In genomic region chr1:5743435-5744095, GRCh38 we compare ENCODE assay signal across 21 cellular contexts.
DNase-seq lines count a peak whose midpoint lies in the region; ATAC-seq and TF ChIP-seq lines count a peak whose summit lies in the region.
"Had no signal": no experiment of that assay in that cellular context is flagged by ENCODE, and none has a peak within 500 bp of the region (broad histone marks: within the 10 kb centered on the region; RNA-seq: fewer than 3 reads in every experiment).

No MANE protein-coding gene starts in this region.

- H2AFZ ChIP-seq in neural cell (ENCODE audit: low read depth, low read length): no peak overlapping the region
- H2AFZ ChIP-seq: PC-9 had no signal

- H4K20me1 ChIP-seq in neural cell (ENCODE audit: insufficient read depth): no peaks in the 10 kb centered on the region

- TF ChIP-seq CTCF in chondrocyte (IDR thresholded peaks at IDR 0.05): no peak
- TF ChIP-seq CTCF in neural cell (IDR thresholded peaks at IDR 0.05; ENCODE audit: poor library complexity, severe bottlenecking): no peak
- TF ChIP-seq CTCF in spleen (IDR thresholded peaks at IDR 0.05 in 8 of 11, conservative IDR thresholded peaks at IDR 0.05 in 3 of 11): no peak
- TF ChIP-seq CTCF in esophagus squamous epithelium (IDR thresholded peaks at IDR 0.05): no peak
- no peak for TF ChIP-seq CTCF in transverse colon (IDR thresholded peaks at IDR 0.05)

- H3K4me3 Mint-ChIP-seq in activated T-cell treated with anti-CD3 and anti-CD28 coated beads, Interleukin-2, amount 50 U/mL, for 24 hours: no peak overlapping the region
- no peak overlapping the region for H3K4me3 Mint-ChIP-seq in activated T-cell treated with anti-CD3 and anti-CD28 coated beads, Interleukin-2, amount 50 U/mL, for 72 hours
- H3K4me3 Mint-ChIP-seq in chondrocyte (ENCODE audit: unreplicated experiment): no peak overlapping the region
- H3K4me3 Mint-ChIP-seq: B cell; CD4-positive, alpha-beta T cell; HFFc6 had no signal

- H3F3A ChIP-seq in neural cell (ENCODE audit: insufficient read depth, low read length, poor library complexity, severe bottlenecking): peaks cover 2% of the 10 kb centered on the region

- H3K9ac ChIP-seq in neural cell (ENCODE audit: low read length): peak overlapping the region; percentile 10

- H3K4me1 Mint-ChIP-seq in activated T-cell treated with anti-CD3 and anti-CD28 coated beads, Interleukin-2, amount 50 U/mL, for 24 hours (ENCODE audit: low read depth): peaks cover 12% of the 10 kb centered on the region
- H3K4me1 Mint-ChIP-seq in activated T-cell treated with anti-CD3 and anti-CD28 coated beads, Interleukin-2, amount 50 U/mL, for 72 hours (ENCODE audit: low read depth): no peaks in the 10 kb centered on the region
- H3K4me1 Mint-ChIP-seq in chondrocyte (ENCODE audit: low read depth): no peaks in the 10 kb centered on the region
- H3K4me1 Mint-ChIP-seq: B cell had no signal

- H3K36me3 ChIP-seq in neural cell (ENCODE audit: insufficient read depth, low read length): no peaks in the 10 kb centered on the region
- H3K36me3 ChIP-seq in spleen: no peaks in the 10 kb centered on the region
- H3K36me3 ChIP-seq in esophagus squamous epithelium: no peaks in the 10 kb centered on the region
- no peaks in the 10 kb centered on the region for H3K36me3 ChIP-seq in transverse colon
- H3K36me3 ChIP-seq: MG63 had no signal

- no peaks in the 10 kb centered on the region for H3K27me3 ChIP-seq in neural cell (ENCODE audit: insufficient read depth, low read depth, low read length)
- peaks cover 0 to 64% (median 13%) of the 10 kb centered on the region in 7 donors for H3K27me3 ChIP-seq in spleen (replicated peaks in 1 of 7)
- H3K27me3 ChIP-seq in esophagus squamous epithelium: peaks cover 0 to 72% (median 4%) of the 10 kb centered on the region in 4 donors
- H3K27me3 ChIP-seq in transverse colon: peaks cover 41% of the 10 kb centered on the region
- H3K27me3 ChIP-seq: MG63 had no signal

- peak; percentile 11 for DNase-seq in activated T-cell treated with anti-CD3 and anti-CD28 coated beads, Interleukin-2, amount 50 U/mL, for 24 hours
- DNase-seq in activated T-cell treated with anti-CD3 and anti-CD28 coated beads, Interleukin-2, amount 50 U/mL, for 72 hours: no peak
- DNase-seq in chondrocyte (ENCODE audit: low spot score) (peak; percentile 64), spleen (peak; percentile 51), NCI-H1417 treated with DMSO at 0.1 percent for 48 hours (lab: John Stamatoyannopoulos, UW) (no peak), esophagus squamous epithelium (lab: John Stamatoyannopoulos, UW) (no peak), transverse colon (no peak)
- DNase-seq: 8988T; CD4-positive, alpha-beta T cell; HFFc6; Kasumi-1; MG63; NCI-H1048; NCI-H1436 treated with DMSO at 0.1 percent for 48 hours; NCI-H2029; NCI-H345; NCI-H526; PC-9 had no signal

- H3K9me3 Mint-ChIP-seq in activated T-cell treated with anti-CD3 and anti-CD28 coated beads, Interleukin-2, amount 50 U/mL, for 24 hours: no peaks in the 10 kb centered on the region
- no peaks in the 10 kb centered on the region for H3K9me3 Mint-ChIP-seq in activated T-cell treated with anti-CD3 and anti-CD28 coated beads, Interleukin-2, amount 50 U/mL, for 72 hours
- H3K9me3 Mint-ChIP-seq in chondrocyte (ENCODE audit: low read depth): no peaks in the 10 kb centered on the region
- H3K9me3 Mint-ChIP-seq: CD4-positive, alpha-beta T cell had no signal

- TF ChIP-seq RAD21 in neural cell (conservative IDR thresholded peaks at IDR 0.05): no peak

- TF ChIP-seq EP300 in neural cell (conservative IDR thresholded peaks at IDR 0.05; ENCODE audit: poor library complexity, severe bottlenecking) (no peak), transverse colon (IDR thresholded peaks at IDR 0.05; ENCODE audit: low read depth) (no peak)

- no peak overlapping the region for H3K4me2 ChIP-seq in neural cell (ENCODE audit: low read length)
- H3K4me2 ChIP-seq: PC-9 had no signal

- H3K27ac ChIP-seq in neural cell (ENCODE audit: low read length) (no peak overlapping the region), spleen (no peak overlapping the region), esophagus squamous epithelium (no peak overlapping the region), transverse colon (no peak overlapping the region)
- H3K27ac ChIP-seq: PC-9 had no signal

- no peak for TF ChIP-seq POLR2A in spleen (IDR thresholded peaks at IDR 0.05)
- no peak for TF ChIP-seq POLR2A in esophagus squamous epithelium (IDR thresholded peaks at IDR 0.05)
- TF ChIP-seq POLR2A in transverse colon (IDR thresholded peaks at IDR 0.05): no peak

- H3K9me3 ChIP-seq in neural cell (ENCODE audit: low read length) (no peaks in the 10 kb centered on the region), spleen (no peaks in the 10 kb centered on the region), esophagus squamous epithelium (no peaks in the 10 kb centered on the region), transverse colon (no peaks in the 10 kb centered on the region)
- H3K9me3 ChIP-seq: Caco-2, MG63 had no signal

- no peak for ATAC-seq in activated T-cell treated with anti-CD3 and anti-CD28 coated beads, Interleukin-2, amount 50 U/mL, for 72 hours (replicated peaks in 1 of 2)

- no peak overlapping the region for H3K27ac Mint-ChIP-seq in activated T-cell treated with anti-CD3 and anti-CD28 coated beads, Interleukin-2, amount 50 U/mL, for 24 hours
- no peak overlapping the region for H3K27ac Mint-ChIP-seq in activated T-cell treated with anti-CD3 and anti-CD28 coated beads, Interleukin-2, amount 50 U/mL, for 72 hours
- no peak overlapping the region for H3K27ac Mint-ChIP-seq in chondrocyte (ENCODE audit: unreplicated experiment)
- H3K27ac Mint-ChIP-seq: B cell; CD4-positive, alpha-beta T cell; HFFc6 had no signal

- H3K79me2 ChIP-seq in neural cell (replicated peaks; ENCODE audit: insufficient read depth, low read length): no peaks in the 10 kb centered on the region

- intact Hi-C loops in spleen (cut with DNase I; ENCODE audit: low total_unique reads) (loop anchor here (2.0 kb wide), 1 partner anchor 229 kb away; no protein-coding TSS in a partner anchor), esophagus squamous epithelium (cut with DNase I) (no loop called here), transverse colon (cut with DNase I; ENCODE audit: low total_unique reads) (loop anchor here (10.0 kb wide), 1 partner anchor 229 kb away; no protein-coding TSS in a partner anchor)

- no peaks in the 10 kb centered on the region for H3K36me3 Mint-ChIP-seq in activated T-cell treated with anti-CD3 and anti-CD28 coated beads, Interleukin-2, amount 50 U/mL, for 24 hours (ENCODE audit: low read depth)
- no peaks in the 10 kb centered on the region for H3K36me3 Mint-ChIP-seq in activated T-cell treated with anti-CD3 and anti-CD28 coated beads, Interleukin-2, amount 50 U/mL, for 72 hours (ENCODE audit: insufficient read depth in 2 of 2)
- no peaks in the 10 kb centered on the region for H3K36me3 Mint-ChIP-seq in chondrocyte (ENCODE audit: low read depth)

- H3K4me1 ChIP-seq in spleen (no peaks in the 10 kb centered on the region), esophagus squamous epithelium (peaks cover 0 to 12% (median 0%) of the 10 kb centered on the region in 3 donors), transverse colon (no peaks in the 10 kb centered on the region)

- in situ Hi-C loops in transverse colon (cut with MboI; ENCODE audit: low pct_ligation_motif_present in 1 of 4, low pct_unique_long_range_greater_than_20kb in 1 of 4, low sequenced_read_pairs in 3 of 4): loop anchor here in 1 of 4 donors (25.0 kb wide), 1 partner anchor 231 kb away; no protein-coding TSS in a partner anchor

- 73 to 91% (median 86%) methylated on average over 4 to 13 of the region's 13 CpGs for WGBS in spleen, 5 donors
- 77 to 87% methylated on average over 4 to 6 of the region's 13 CpGs for WGBS in esophagus squamous epithelium, 2 donors
- WGBS in transverse colon (ENCODE audit: low coverage in 1 of 2), 2 donors: 80 to 81% methylated on average over 1 to 13 of the region's 13 CpGs

- H3K27me3 Mint-ChIP-seq in activated T-cell treated with anti-CD3 and anti-CD28 coated beads, Interleukin-2, amount 50 U/mL, for 24 hours: peaks cover 33% of the 10 kb centered on the region
- peaks cover 7% of the 10 kb centered on the region for H3K27me3 Mint-ChIP-seq in activated T-cell treated with anti-CD3 and anti-CD28 coated beads, Interleukin-2, amount 50 U/mL, for 72 hours (ENCODE audit: low read depth)
- peaks cover 20% of the 10 kb centered on the region for H3K27me3 Mint-ChIP-seq in chondrocyte (ENCODE audit: low read depth)

- no peaks in the 10 kb centered on the region for H3K9me2 ChIP-seq in neural cell (ENCODE audit: insufficient read depth, low read length)

- H3K4me3 ChIP-seq in neural cell (ENCODE audit: low read length) (no peak overlapping the region), spleen (no peak overlapping the region), esophagus squamous epithelium (no peak overlapping the region), transverse colon (no peak overlapping the region)
- H3K4me3 ChIP-seq: MG63, PC-9 had no signal

TF ChIP-seq in neural cell, 6 proteins besides CTCF, POLR2A, EP300 and RAD21 (continues in another document):
- TF ChIP-seq POLR2AphosphoS5 (IDR thresholded peaks at IDR 0.05) (no peak), REST (IDR thresholded peaks at IDR 0.05; ENCODE audit: borderline replicate concordance) (no peak), MXI1 (conservative IDR thresholded peaks at IDR 0.05; ENCODE audit: poor library complexity, severe bottlenecking) (no peak), TAF1 (IDR thresholded peaks at IDR 0.05; ENCODE audit: low read depth) (no peak)

Comparison
In these comparisons a context has a peak if more than half of its experiments do, and no peak if none do; other contexts are left out.
1. DNase-seq: peak in activated T-cell treated with anti-CD3 and anti-CD28 coated beads, Interleukin-2, amount 50 U/mL, for 24 hours (single experiment), chondrocyte (single experiment) and spleen (single experiment); none in activated T-cell treated with anti-CD3 and anti-CD28 coated beads, Interleukin-2, amount 50 U/mL, for 72 hours (0 of 2), NCI-H1417 treated with DMSO at 0.1 percent for 48 hours (single experiment), esophagus squamous epithelium (single experiment) and transverse colon (single experiment).